Comparison of ENCODE assay signal across 8 cellular contexts in genomic region chr20:36573103-36573797, GRCh38. TPM values are rescaled to one million over a fixed set of nuclear protein-coding genes. Genes with fewer than 3 reads are reported as not detected.
DNase-seq lines count a peak whose midpoint lies in the region; ATAC-seq and TF ChIP-seq lines count a peak whose summit lies in the region.

Gene TGIF2, plus strand, starts transcription at chr20:36573597. Its CDS starts 5,178 bp downstream, at chr20:36578775.

- H3K9ac ChIP-seq in HUES6 (ENCODE audit: low read length) = peak within 1 kb of the TSS; percentile 94

- H3K4me3 ChIP-seq in HUES6 (ENCODE audit: low read depth, low read length) (peak within 1 kb of the TSS; percentile 74), testis (peak within 1 kb of the TSS; percentile 89 to 97)

- intact Hi-C loops in testis (cut with DNase I; ENCODE audit: low total_unique reads) = loop anchor here (5.0 kb wide), 1 partner anchor 34 kb away; the partner anchor contains the start of gene RAB5IF

- 0 to 3% methylated on average over 7 to 58 of the region's 80 CpGs for WGBS in testis, 2 donors

- TF ChIP-seq CTCF in testis (IDR thresholded peaks at IDR 0.05) = no peak

- peak; percentile 98 for DNase-seq in D341Med (ENCODE audit: low spot score)
- DNase-seq in SK-N-DZ (ENCODE audit: low spot score) = peak; percentile 88
- peak; percentile 74 to 90 (median 80) for DNase-seq in activated naive CD4-positive, alpha-beta T cell (lab: John Stamatoyannopoulos, UW)
- peak; percentile 68 for DNase-seq in foreskin melanocyte
- DNase-seq in occipital lobe (lab: John Stamatoyannopoulos, UW) = no peak
- peak; percentile 92 for DNase-seq in testis

- ATAC-seq in GM21367 (IDR thresholded peaks at IDR 0.05; ENCODE audit: unreplicated experiment) = peak; percentile 50

- H3K4me1 ChIP-seq in HUES6 (ENCODE audit: control insufficient read depth, insufficient read depth, low read length) = peaks cover 48% of the 10 kb centered on the region
- H3K4me1 ChIP-seq in testis = peaks cover 34% of the 10 kb centered on the region

- no peaks in the 10 kb centered on the region for H3K9me3 ChIP-seq in HUES6 (ENCODE audit: control insufficient read depth, insufficient read depth, low read depth, low read length)
- no peaks in the 10 kb centered on the region for H3K9me3 ChIP-seq in testis

- H3K27ac ChIP-seq in HUES6 (ENCODE audit: low read depth, low read length) (peak within 1 kb of the TSS; percentile 91), testis (peak within 1 kb of the TSS; percentile 93)

- H3K36me3 ChIP-seq in HUES6 (ENCODE audit: control insufficient read depth, insufficient read depth, low read length) = peaks cover 6% of the 10 kb centered on the region
- H3K36me3 ChIP-seq in testis (ENCODE audit: low read depth, missing control alignments) = no peaks in the 10 kb centered on the region

- no peak for TF ChIP-seq POLR2A in testis (IDR thresholded peaks at IDR 0.05)

- H3K27me3 ChIP-seq in HUES6 (ENCODE audit: control insufficient read depth, insufficient read depth, low read length) = no peaks in the 10 kb centered on the region
- H3K27me3 ChIP-seq in testis = no peaks in the 10 kb centered on the region

RNA-seq across cellular contexts. Expression of gene TGIF2, which starts in this region (rescaled TPM):
- 45.7 and 49.8 TPM in 2 replicates for polyA plus RNA-seq in SK-N-DZ (2014; cell fraction: cytosol; rRNA removed)
- 22.3 and 29.7 TPM in 2 replicates for polyA plus RNA-seq in SK-N-DZ (2014; cell fraction: nucleus; rRNA removed)
- total RNA-seq in occipital lobe (11.5 TPM), testis (10 to 100 TPM; 34.3 to 37.2 TPM)
- polyA plus RNA-seq in testis (ENCODE audit: insufficient read depth, low read depth, low replicate concordance) = 24.0 TPM
